Comparison of ENCODE assay signal across 8 cellular contexts in the genomic region with DNA sequence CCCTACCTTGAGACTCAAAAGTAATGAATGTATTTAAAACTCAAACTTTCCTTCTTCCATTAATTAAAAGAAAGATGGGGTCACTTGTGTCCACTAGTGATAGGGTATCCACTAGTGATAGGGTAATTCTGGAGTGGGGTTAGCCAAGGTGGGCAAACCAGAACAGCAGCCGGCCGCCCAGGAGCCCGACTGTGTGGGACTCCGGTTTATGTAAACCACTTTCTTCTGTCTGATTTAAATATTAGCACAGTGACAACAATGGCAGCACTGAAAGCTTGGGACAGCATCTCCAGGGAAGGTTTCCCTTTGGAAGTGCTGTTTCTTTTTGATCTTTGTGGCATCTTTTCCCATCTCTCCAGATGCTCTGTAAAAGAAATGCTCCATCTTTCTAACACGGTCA. TPM values are rescaled to one million over a fixed set of nuclear protein-coding genes. Genes with fewer than 3 reads are reported as not detected.
A peak's percentile ranks its signal among the peaks of the same experiment; 100 is the strongest.
DNase-seq lines count a peak whose midpoint lies in the region; ATAC-seq and TF ChIP-seq lines count a peak whose summit lies in the region.
"Had no signal": no experiment of that assay in that cellular context is flagged by ENCODE, and none has a peak within 500 bp of the region (broad histone marks: within the 10 kb centered on the region; RNA-seq: fewer than 3 reads in every experiment).

No MANE protein-coding gene starts in this region.

- no peaks in the 10 kb centered on the region for H3K36me3 Mint-ChIP-seq in activated B cell treated with CpG ODN at 0.5 μM for 24 hours (ENCODE audit: low read depth)

- POLR2A ChIA-PET in activated B cell treated with CpG ODN at 0.5 μM for 24 hours (lab: Charles Lee), result no interaction called here

- ATAC-seq in activated B cell treated with CpG ODN at 0.5 μM for 24 hours (ENCODE audit: low read depth), result no peak
- ATAC-seq in GM21576 (IDR thresholded peaks at IDR 0.05; ENCODE audit: unreplicated experiment), result no peak
- no peak for ATAC-seq in GM21786 (IDR thresholded peaks at IDR 0.05; ENCODE audit: unreplicated experiment)
- no peak for ATAC-seq in GM18907 (IDR thresholded peaks at IDR 0.05; ENCODE audit: unreplicated experiment)

- WGBS in spleen, 5 donors, result 67 to 84% (median 73%) methylated on average over 5 of the region's 5 CpGs

- peaks cover 3% of the 10 kb centered on the region for H3K9me3 Mint-ChIP-seq in activated B cell treated with CpG ODN at 0.5 μM for 24 hours

- CTCF ChIA-PET in activated B cell treated with CpG ODN at 0.5 μM for 24 hours (lab: Charles Lee), result no interaction called here

- intact Hi-C loops in activated B cell treated with CpG ODN at 0.5 μM for 24 hours (cut with micrococcal nuclease) (no loop called here), spleen (cut with DNase I; ENCODE audit: low total_unique reads) (no loop called here)

- no peak for DNase-seq in activated B cell treated with CpG ODN at 0.5 μM for 24 hours
- DNase-seq in spleen, result no peak
- DNase-seq: NCI-H510A had no signal

- TF ChIP-seq CTCF in activated B cell treated with CpG ODN at 0.5 μM for 24 hours (IDR thresholded peaks at IDR 0.05) (no peak), spleen (IDR thresholded peaks at IDR 0.05 in 8 of 11, conservative IDR thresholded peaks at IDR 0.05 in 3 of 11) (no peak)

- 0 out of 2 replicates have a peak, but pooled peaks cover 3% of the 10 kb centered on the region for H3K4me1 ChIP-seq in HUES48 (ENCODE audit: control insufficient read depth, insufficient read depth, low read length)
- no peaks in the 10 kb centered on the region for H3K4me1 ChIP-seq in iPS-18a (ENCODE audit: control insufficient read depth, low read depth, low read length)
- H3K4me1 ChIP-seq in spleen, result peaks cover 3 to 37% (median 19%) of the 10 kb centered on the region in 6 donors

- H3K4me3 Mint-ChIP-seq in activated B cell treated with CpG ODN at 0.5 μM for 24 hours, result peak overlapping the region; percentile 68

- no peak overlapping the region for H3K9ac ChIP-seq in HUES48 (ENCODE audit: low read depth, low read length)
- no peak overlapping the region for H3K9ac ChIP-seq in iPS-18a (ENCODE audit: low read length)

- H3K4me3 ChIP-seq in HUES48 (ENCODE audit: low read depth, low read length), result peak overlapping the region; percentile 69; the same call in 1 of the 2 replicates
- peak overlapping the region; percentile 63 for H3K4me3 ChIP-seq in iPS-18a (ENCODE audit: low read length)
- H3K4me3 ChIP-seq in spleen, result peak overlapping the region in 7 of 8 donors; percentile 49 to 82 (median 51)

- peaks cover 3% of the 10 kb centered on the region for H3K27me3 Mint-ChIP-seq in activated B cell treated with CpG ODN at 0.5 μM for 24 hours

- H3K4me1 Mint-ChIP-seq in activated B cell treated with CpG ODN at 0.5 μM for 24 hours, result peaks cover 45% of the 10 kb centered on the region

- peaks cover 31% of the 10 kb centered on the region for H3K27me3 ChIP-seq in HUES48 (ENCODE audit: control insufficient read depth, insufficient read depth, low read length)
- H3K27me3 ChIP-seq in iPS-18a (ENCODE audit: control insufficient read depth, insufficient read depth, low read length), result peaks cover 29% of the 10 kb centered on the region
- peaks cover 0 to 24% (median 3%) of the 10 kb centered on the region in 7 donors for H3K27me3 ChIP-seq in spleen (replicated peaks in 1 of 7)

- H3K27ac ChIP-seq in HUES48 (ENCODE audit: low read depth, low read length), result no peak overlapping the region
- no peak overlapping the region for H3K27ac ChIP-seq in iPS-18a (ENCODE audit: low read length)
- H3K27ac ChIP-seq in spleen, result peak overlapping the region in 7 of 8 donors; percentile 67 to 85 (median 79)

- no peak for TF ChIP-seq POLR2A in spleen (IDR thresholded peaks at IDR 0.05)

- H3K9me3 ChIP-seq in HUES48 (ENCODE audit: control insufficient read depth, insufficient read depth, low read length) (no peaks in the 10 kb centered on the region), iPS-18a (ENCODE audit: control insufficient read depth, low read depth, low read length) (no peaks in the 10 kb centered on the region), spleen (no peaks in the 10 kb centered on the region)

- no peak overlapping the region for H3K27ac Mint-ChIP-seq in activated B cell treated with CpG ODN at 0.5 μM for 24 hours

- H3K36me3 ChIP-seq in HUES48 (ENCODE audit: control insufficient read depth, insufficient read depth, low read length) (no peaks in the 10 kb centered on the region), iPS-18a (ENCODE audit: control insufficient read depth, low read depth, low read length) (no peaks in the 10 kb centered on the region), spleen (no peaks in the 10 kb centered on the region)

RNA-seq across cellular contexts. Expression of gene MYZAP, which starts 0.7 kb away (rescaled TPM):
- total RNA-seq in activated B cell treated with CpG ODN at 0.5 μM for 24 hours (0.88 and 1.00 TPM in 2 replicates), spleen (10 to 100 TPM in 6 of 7 donors, 1 to 10 TPM in 1; 9.1 to 26.2 (median 15.0) TPM)
- 10 to 100 TPM in 1 of 3 donors, 1 to 10 TPM in 2; 4.1 to 15.9 (median 4.1) TPM for polyA plus RNA-seq in spleen

Comparison
In these comparisons a context has a peak if more than half of its experiments do, and no peak if none do; other contexts are left out.
1. H3K27ac ChIP-seq: peak in spleen (7 of 8); none in HUES48 (single experiment) and iPS-18a (single experiment).
2. Peak in every context shown above with its lines, with median percentiles within 50 percentile points of each other: H3K4me3 ChIP-seq.